12 cellular contexts compared by ENCODE assay signal in the genomic region with DNA sequence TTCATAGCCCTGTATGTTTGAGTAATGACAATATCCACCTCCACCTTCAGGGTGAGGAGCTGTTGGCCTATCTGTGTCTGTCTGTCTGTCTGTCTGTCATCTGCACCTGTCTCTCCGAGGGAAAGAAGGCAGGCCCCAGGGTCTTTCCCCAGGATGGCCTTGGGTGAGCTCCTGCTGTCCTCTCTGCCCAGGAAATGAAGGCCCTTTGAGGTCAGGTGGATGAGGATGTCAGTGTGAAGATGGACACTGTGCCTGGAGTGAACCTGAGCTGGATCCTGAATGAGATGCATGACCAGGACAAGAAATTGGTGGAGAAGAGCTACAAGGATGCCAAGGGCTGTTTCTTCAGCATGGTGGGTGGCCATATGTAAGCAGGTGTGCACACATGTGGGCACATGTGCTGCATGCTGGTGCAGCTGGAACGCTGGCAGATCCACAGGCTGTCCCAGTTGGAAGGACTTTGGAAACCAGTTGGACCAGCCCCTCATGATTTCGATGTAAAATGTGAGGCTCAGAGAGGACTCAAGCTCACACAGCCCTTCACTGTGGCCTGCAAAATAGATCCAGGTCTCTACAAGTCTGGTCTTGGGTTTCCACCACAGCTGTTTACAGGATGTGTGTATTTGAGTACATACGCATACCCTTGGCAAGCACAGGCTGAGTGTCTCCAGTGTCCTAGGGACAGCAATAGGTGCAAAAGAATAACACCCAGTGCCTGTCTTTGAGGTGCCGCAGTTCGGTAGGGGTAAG. TPM values are rescaled to one million over a fixed set of nuclear protein-coding genes. Genes with fewer than 3 reads are reported as not detected.
DNase-seq lines count a peak whose midpoint lies in the region; ATAC-seq and TF ChIP-seq lines count a peak whose summit lies in the region.
"Not testable (repeated sequence)": the region's sequence is repeated elsewhere in the genome, so short reads cannot be mapped to it uniquely, and the experiment has no call there.
"Had no signal": no experiment of that assay in that cellular context is flagged by ENCODE, and none has a peak within 500 bp of the region (broad histone marks: within the 10 kb centered on the region; RNA-seq: fewer than 3 reads in every experiment).

No MANE protein-coding gene starts in this region.

- H2AFZ ChIP-seq in GM23338: not testable (repeated sequence)

- DNase-seq in GM23338 (ENCODE audit: low spot score); nephron progenitor cell: not testable (repeated sequence)
- peak; percentile 40 for DNase-seq in activated CD8-positive, alpha-beta memory T cell treated with anti-CD3 and anti-CD28 coated beads, Interleukin-2, amount 50 U/mL, for 48 hours
- DNase-seq in chondrocyte (ENCODE audit: low spot score): peak; percentile 35
- peak; percentile 44 for DNase-seq in islet precursor cell
- DNase-seq in psoas muscle: peak; percentile 29 to 71
- peak; percentile 14 to 18 for DNase-seq in suprapubic skin (ENCODE audit: low spot score in 2 of 2)

- H4K20me1 ChIP-seq in GM23338 (replicated peaks; ENCODE audit: insufficient read depth): not testable (repeated sequence)

- not testable (repeated sequence) for H3K9me3 ChIP-seq in psoas muscle, suprapubic skin

- H3K36me3 ChIP-seq in GM23338 (ENCODE audit: insufficient read depth); psoas muscle (ENCODE audit: insufficient read depth in 1 of 2, low read depth in 1 of 2); suprapubic skin: not testable (repeated sequence)

- H3K79me2 ChIP-seq in GM23338 (replicated peaks; ENCODE audit: insufficient read depth): not testable (repeated sequence)

- not testable (repeated sequence) for H3K27ac ChIP-seq in GM23338 (ENCODE audit: low read depth); suprapubic skin
- peak overlapping the region; percentile 95 for H3K27ac ChIP-seq in psoas muscle

- intact Hi-C loops in psoas muscle (cut with DNase I): not testable (repeated sequence)

- H3K27me3 ChIP-seq in GM23338 (ENCODE audit: insufficient read depth): peaks cover 32% of the 10 kb centered on the region
- peaks cover 0 to 12% (median 7%) of the 10 kb centered on the region in 3 donors for H3K27me3 ChIP-seq in psoas muscle (ENCODE audit: insufficient read depth in 3 of 3, low read length in 2 of 3)
- H3K27me3 ChIP-seq in suprapubic skin: peaks cover 34% of the 10 kb centered on the region

- H3K36me3 Mint-ChIP-seq in GM23338 (ENCODE audit: low read depth): peaks cover 28% of the 10 kb centered on the region
- not testable (repeated sequence) for H3K36me3 Mint-ChIP-seq in chondrocyte (ENCODE audit: low read depth); nephron progenitor cell (ENCODE audit: low read depth)

- not testable (repeated sequence) for TF ChIP-seq POLR2A in suprapubic skin (IDR thresholded peaks at IDR 0.05)

- H3K27me3 Mint-ChIP-seq in GM23338 (ENCODE audit: insufficient read depth, low read depth, poor library complexity) (peaks cover 28% of the 10 kb centered on the region), nephron progenitor cell (ENCODE audit: low read depth, poor library complexity) (peaks cover 65% of the 10 kb centered on the region)
- H3K27me3 Mint-ChIP-seq in chondrocyte (ENCODE audit: low read depth): not testable (repeated sequence)

- peaks cover 15% of the 10 kb centered on the region for H3K9me3 Mint-ChIP-seq in GM23338
- not testable (repeated sequence) for H3K9me3 Mint-ChIP-seq in chondrocyte (ENCODE audit: low read depth)
- peaks cover 25% of the 10 kb centered on the region for H3K9me3 Mint-ChIP-seq in nephron progenitor cell

- H3K4me1 Mint-ChIP-seq in GM23338; chondrocyte (ENCODE audit: low read depth); nephron progenitor cell: not testable (repeated sequence)

- not testable (repeated sequence) for H3K4me1 ChIP-seq in GM23338 (ENCODE audit: insufficient read depth)
- H3K4me1 ChIP-seq in psoas muscle (peaks cover 15% of the 10 kb centered on the region), suprapubic skin (peaks cover 22% of the 10 kb centered on the region)

- H3K4me3 Mint-ChIP-seq in GM23338 (peak overlapping the region; percentile 42; the same call in 1 of the 3 replicates), chondrocyte (ENCODE audit: unreplicated experiment) (peak overlapping the region; percentile 16), nephron progenitor cell (peak overlapping the region; percentile 42)

- WGBS in psoas muscle, 3 donors: 31 to 39% (median 31%) methylated on average over 5 to 6 of the region's 6 CpGs
- WGBS in suprapubic skin: 74% methylated on average over 6 of the region's 6 CpGs

- not testable (repeated sequence) for H3K4me3 ChIP-seq in GM23338, suprapubic skin
- peak overlapping the region; percentile 72 for H3K4me3 ChIP-seq in psoas muscle

- TF ChIP-seq CTCF in GM23338 (conservative IDR thresholded peaks at IDR 0.05; ENCODE audit: low read depth in 2 of 2); chondrocyte (IDR thresholded peaks at IDR 0.05); nephron progenitor cell (IDR thresholded peaks at IDR 0.05); psoas muscle (IDR thresholded peaks at IDR 0.05); suprapubic skin (IDR thresholded peaks at IDR 0.05): not testable (repeated sequence)

- TF ChIP-seq EP300 in suprapubic skin (IDR thresholded peaks at IDR 0.05): not testable (repeated sequence)

- not testable (repeated sequence) for H3K27ac Mint-ChIP-seq in GM23338; chondrocyte (ENCODE audit: unreplicated experiment); nephron progenitor cell

- not testable (repeated sequence) for ATAC-seq in GM23338
- peak; percentile 38 to 55 (median 48) for ATAC-seq in psoas muscle

- H3F3A ChIP-seq in GM23338 (replicated peaks; ENCODE audit: low read depth): not testable (repeated sequence)

- H3K4me2 ChIP-seq in GM23338: not testable (repeated sequence)

- H3K9me2 ChIP-seq in GM23338 (ENCODE audit: insufficient read depth): not testable (repeated sequence)

RNA-seq across cellular contexts. Expression of gene USP6, which starts 4.8 kb away (rescaled TPM):
- 0.94 and 1.1 TPM in 2 replicates for total RNA-seq in GM23338 (2014; rRNA removed; shearing (Covaris generic))
- polyA plus RNA-seq in GM23338 (2016; fragmentation: Nextera tagmentation; extraction: Ambion mirVana) (1.3 and 1.7 TPM in 2 replicates), psoas muscle (under 1 TPM; 0.05 to 0.37 (median 0.25) TPM)
- total RNA-seq in chondrocyte (0.10 to 0.15 TPM (median 0.12 TPM) in 3 replicates), psoas muscle (1 to 10 TPM in 1 of 4 donors, under 1 TPM in 3; 0.40 to 3.2 (median 0.41) TPM), suprapubic skin (1 to 10 TPM in 1 of 4 donors, under 1 TPM in 2, not detected in 1; 0.16 to 1.4 (median 0.89) TPM)
- total RNA-seq: A172; CD4-positive, CD25-positive, alpha-beta regulatory T cell; NCI-H460; Right ventricle myocardium superior; RPMI7951 had no signal

RNA-seq across cellular contexts. Expression of gene ZNF232, which starts 8.9 kb away (rescaled TPM):
- total RNA-seq in GM23338 (2014; rRNA removed; shearing (Covaris generic)): 24.1 and 24.8 TPM in 2 replicates
- 21.5 and 24.9 TPM in 2 replicates for polyA plus RNA-seq in GM23338 (2016; fragmentation: Nextera tagmentation; extraction: Ambion mirVana)
- 7.4 to 8.3 TPM (median 8.0 TPM) in 3 replicates for total RNA-seq in chondrocyte
- 10 to 100 TPM in 1 of 4 donors, 1 to 10 TPM in 3; 5.8 to 12.2 (median 7.4) TPM for total RNA-seq in psoas muscle
- polyA plus RNA-seq in psoas muscle: 10 to 100 TPM in 1 of 3 donors, 1 to 10 TPM in 2; 7.1 to 19.3 (median 8.0) TPM
- total RNA-seq in suprapubic skin: 1 to 10 TPM; 3.7 to 6.7 (median 5.0) TPM
- total RNA-seq: A172 had no signal

RNA-seq across cellular contexts. Expression of gene ZFP3, which starts 42.3 kb away (rescaled TPM):
- 0.93 and 1.6 TPM in 2 replicates for total RNA-seq in GM23338 (2014; rRNA removed; shearing (Covaris generic))
- polyA plus RNA-seq in GM23338 (2016; fragmentation: Nextera tagmentation; extraction: Ambion mirVana): 0.55 and 0.97 TPM in 2 replicates
- total RNA-seq in chondrocyte: 0.29 to 0.69 TPM (median 0.55 TPM) in 3 replicates
- total RNA-seq in psoas muscle: 10 to 100 TPM in 1 of 4 donors, 1 to 10 TPM in 3; 6.8 to 12.3 (median 8.0) TPM
- 10 to 100 TPM in 1 of 3 donors, 1 to 10 TPM in 2; 3.7 to 11.2 (median 3.9) TPM for polyA plus RNA-seq in psoas muscle
- total RNA-seq in suprapubic skin: 1 to 10 TPM; 2.7 to 6.2 (median 4.4) TPM
- total RNA-seq: NCI-H460 had no signal
